Comparison of ENCODE assay signal across 11 cellular contexts in genomic region chr3:168884353-168884903, GRCh38.
DNase-seq lines count a peak whose midpoint lies in the region; ATAC-seq and TF ChIP-seq lines count a peak whose summit lies in the region.
"Had no signal": no experiment of that assay in that cellular context is flagged by ENCODE, and none has a peak within 500 bp of the region (broad histone marks: within the 10 kb centered on the region; RNA-seq: fewer than 3 reads in every experiment).

No MANE protein-coding gene starts in this region.

- no peaks in the 10 kb centered on the region for H3K79me2 ChIP-seq in PC-3 (ENCODE audit: low read length)

- ATAC-seq in PC-3, result peak; percentile 66
- ATAC-seq in HG02610 (IDR thresholded peaks at IDR 0.05; ENCODE audit: unreplicated experiment), result no peak
- ATAC-seq in GM21360 (IDR thresholded peaks at IDR 0.05; ENCODE audit: unreplicated experiment), result no peak
- ATAC-seq: activated CD8-positive, alpha-beta T cell treated with anti-CD3 and anti-CD28 coated beads, Interleukin-2, amount 10 ng/mL, durations not matched to agents 7 days and 5 days had no signal

- no peaks in the 10 kb centered on the region for H3K36me3 ChIP-seq in PC-3 (ENCODE audit: low read depth, low read length)
- H3K36me3 ChIP-seq: tibial artery had no signal

- H3K9me2 ChIP-seq in PC-3 (replicated peaks; ENCODE audit: low read length), result no peaks in the 10 kb centered on the region

- H2AFZ ChIP-seq in PC-3 (ENCODE audit: low read length), result no peak overlapping the region

- no peaks in the 10 kb centered on the region for H4K20me1 ChIP-seq in PC-3 (ENCODE audit: low read length)

- H3K4me2 ChIP-seq in PC-3 (ENCODE audit: low read length), result peak overlapping the region; percentile 85

- peaks cover 54% of the 10 kb centered on the region for H3K4me1 ChIP-seq in PC-3 (ENCODE audit: insufficient read depth, low read length)

- peaks cover 8% of the 10 kb centered on the region for H3F3A ChIP-seq in PC-3 (ENCODE audit: low read length, unreplicated experiment)

- peak overlapping the region; percentile 97 for H3K27ac ChIP-seq in PC-3 (ENCODE audit: low read length)
- H3K27ac ChIP-seq: tibial artery had no signal

- no peaks in the 10 kb centered on the region for H3K27me3 ChIP-seq in PC-3 (ENCODE audit: low read length)
- H3K27me3 ChIP-seq: tibial artery had no signal

- DNase-seq in NCI-H2081 (lab: John Stamatoyannopoulos, UW) (peak; percentile 53 to 74), NCI-H2081 treated with DMSO at 0.1 percent for 48 hours (lab: John Stamatoyannopoulos, UW) (no peak), PC-3 (peak; percentile 98), fibroblast of peridontal ligament (ENCODE audit: extremely low read depth) (peak; percentile 67), stromal cell of bone marrow (ENCODE audit: low read depth) (peak; percentile 81)
- DNase-seq in stimulated activated CD4-positive, alpha-beta T cell treated with anti-CD3 and anti-CD28 coated beads, Interleukin-4, amount 100 ng/mL, for 1 hour, result no peak
- DNase-seq: 8988T; activated CD8-positive, alpha-beta T cell treated with anti-CD3 and anti-CD28 coated beads, Interleukin-2, amount 10 ng/mL, durations not matched to agents 7 days and 5 days had no signal

- no TSS peak for BruUV-seq in PC-3 (replicated peaks; lab: Mats Ljungman, UMichigan)

- peak overlapping the region; percentile 51 for H3K4me3 ChIP-seq in PC-3 (ENCODE audit: low read length)
- H3K4me3 ChIP-seq: tibial artery had no signal

- intact Hi-C loops in PC-3 (cut with micrococcal nuclease), result loop anchor here (1.0 to 5.0 kb wide), 2 partner anchors 19 to 263 kb away; no protein-coding TSS in a partner anchor

- POLR2A ChIA-PET in PC-3 (lab: Charles Lee; ENCODE audit: unreplicated experiment), result interaction anchor here (0.7 to 0.8 kb wide), 3 partner anchors 72 to 466 kb away, joined by 3 to 5 read pairs (median 3); no protein-coding TSS in a partner anchor

- CTCF ChIA-PET in PC-3 (lab: Charles Lee), result interaction anchor here (0.7 to 2.8 kb wide), 2 partner anchors 19 to 610 kb away, joined by 4 to 13 read pairs; no protein-coding TSS in a partner anchor

- H3K9me3 ChIP-seq in PC-3 (ENCODE audit: low read length), result no peaks in the 10 kb centered on the region
- H3K9me3 ChIP-seq: tibial artery had no signal

- H3K9ac ChIP-seq in PC-3 (ENCODE audit: low read length), result peak overlapping the region; percentile 75

- no peak for TF ChIP-seq CTCF in PC-3 (conservative IDR thresholded peaks at IDR 0.05; ENCODE audit: low read depth, low read length)

Comparison
In these comparisons a context has a peak if more than half of its experiments do, and no peak if none do; other contexts are left out.
1. DNase-seq: peak in NCI-H2081 (2 of 2), PC-3 (single experiment), fibroblast of peridontal ligament (single experiment) and stromal cell of bone marrow (single experiment); none in NCI-H2081 treated with DMSO at 0.1 percent for 48 hours (single experiment) and stimulated activated CD4-positive, alpha-beta T cell treated with anti-CD3 and anti-CD28 coated beads, Interleukin-4, amount 100 ng/mL, for 1 hour (single experiment).